4 cellular contexts compared by ENCODE assay signal in the genomic region with DNA sequence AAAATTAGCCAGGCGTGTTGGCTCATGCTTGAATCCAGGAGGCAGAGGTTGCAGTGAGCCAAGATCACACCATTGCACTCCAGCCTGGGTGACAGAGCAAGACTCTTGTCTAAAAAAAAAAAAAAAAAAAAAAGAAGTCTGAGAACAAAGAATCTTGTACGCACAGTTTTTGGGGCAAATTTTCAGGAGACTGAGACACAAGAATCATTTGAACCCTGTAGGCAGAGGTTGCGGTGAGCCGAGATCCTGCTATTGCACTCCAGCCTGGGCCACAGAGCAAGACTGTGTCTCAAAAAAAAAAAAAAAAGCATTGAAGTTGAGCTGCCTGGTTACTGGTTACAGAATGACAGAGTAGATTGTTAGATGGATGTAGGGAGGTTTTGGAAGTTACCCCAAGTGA. TPM values are rescaled to one million over a fixed set of nuclear protein-coding genes. Genes with fewer than 3 reads are reported as not detected.
"Had no signal": no experiment of that assay in that cellular context is flagged by ENCODE, and none has a peak within 500 bp of the region (broad histone marks: within the 10 kb centered on the region; RNA-seq: fewer than 3 reads in every experiment).

No MANE protein-coding gene starts in this region.

RNA-seq across cellular contexts. Expression of a gene that starts 39.2 kb away (rescaled TPM):
- total RNA-seq: M059J had no signal

RNA-seq across cellular contexts. Expression of a gene that starts 46.7 kb away (rescaled TPM):
- total RNA-seq: LHCN-M2, M059J, MCF 10A, NCI-H460 had no signal
